ENCODE assay signal across 15 cellular contexts in genomic region chr2:177221970-177222369, GRCh38. TPM values are rescaled to one million over a fixed set of nuclear protein-coding genes. Genes with fewer than 3 reads are reported as not detected.
DNase-seq lines count a peak whose midpoint lies in the region; ATAC-seq and TF ChIP-seq lines count a peak whose summit lies in the region.
"Had no signal": no experiment of that assay in that cellular context is flagged by ENCODE, and none has a peak within 500 bp of the region (broad histone marks: within the 10 kb centered on the region; RNA-seq: fewer than 3 reads in every experiment).

No MANE protein-coding gene starts in this region.

- H2BK5ac ChIP-seq in mesenchymal stem cell (ENCODE audit: low read depth, low read length, poor library complexity, severe bottlenecking) = no peak overlapping the region

- no peak overlapping the region for H3K23ac ChIP-seq in mesenchymal stem cell (ENCODE audit: low read length in 2 of 2)

- peak overlapping the region in 5 of 7 donors; percentile 23 to 80 (median 53) for H3K27ac Mint-ChIP-seq in CD4-positive, alpha-beta memory T cell
- peak overlapping the region; percentile 1 for H3K27ac Mint-ChIP-seq in activated CD4-positive, alpha-beta memory T cell treated with anti-CD3 and anti-CD28 coated beads, Interleukin-2, amount 10 ng/mL, durations not matched to agents 7 days and 5 days

- H3K14ac ChIP-seq in mesenchymal stem cell (ENCODE audit: low read length in 2 of 2) = no peak overlapping the region

- H2AFZ ChIP-seq in mesenchymal stem cell (ENCODE audit: low read depth, low read length) = no peak overlapping the region

- no peak for TF ChIP-seq CTCF in A673 (conservative IDR thresholded peaks at IDR 0.05; ENCODE audit: low read depth, low read length)

- H3K4me1 ChIP-seq in A673 (ENCODE audit: insufficient read depth, low read length, poor library complexity, severe bottlenecking) (peaks cover 7% of the 10 kb centered on the region), mesenchymal stem cell (ENCODE audit: control insufficient read depth, insufficient read depth, low read depth, low read length) (no peaks in the 10 kb centered on the region)
- peaks cover 34% of the 10 kb centered on the region for H3K4me1 ChIP-seq in CD4-positive, alpha-beta memory T cell (ENCODE audit: insufficient read depth, low read length)

- no peaks in the 10 kb centered on the region for H3K9me3 Mint-ChIP-seq in CD4-positive, alpha-beta memory T cell
- H3K9me3 Mint-ChIP-seq in activated CD4-positive, alpha-beta memory T cell treated with anti-CD3 and anti-CD28 coated beads, Interleukin-2, amount 10 ng/mL, durations not matched to agents 7 days and 5 days = no peaks in the 10 kb centered on the region

- BruUV-seq in A673 (replicated peaks; lab: Mats Ljungman, UMichigan) = no TSS peak

- H3K27me3 ChIP-seq in A673 (replicated peaks; ENCODE audit: insufficient read depth, low read depth, low read length, poor library complexity) (no peaks in the 10 kb centered on the region), mesenchymal stem cell (ENCODE audit: control insufficient read depth in 1 of 2, insufficient read depth in 1 of 2, low read length in 2 of 2) (no peaks in the 10 kb centered on the region)
- no peaks in the 10 kb centered on the region for H3K27me3 ChIP-seq in CD4-positive, alpha-beta memory T cell (ENCODE audit: insufficient read depth, low read length)
- H3K27me3 ChIP-seq: esophagus muscularis mucosa, transverse colon had no signal

- WGBS in mesenchymal stem cell = 92% methylated on average over 2 of the region's 3 CpGs

- no peak overlapping the region for H3K18ac ChIP-seq in mesenchymal stem cell (ENCODE audit: low read depth in 1 of 2, low read length in 2 of 2)

- DNase-seq in A673 (ENCODE audit: low spot score) = no peak
- DNase-seq in CD4-positive, alpha-beta memory T cell = no peak
- no peak for DNase-seq in activated CD4-positive, alpha-beta memory T cell treated with anti-CD3 and anti-CD28 coated beads, Interleukin-2, amount 10 ng/mL, durations not matched to agents 7 days and 5 days
- DNase-seq in mesenchymal stem cell = no peak
- no peak for DNase-seq in NCI-H187 treated with DMSO at 0.1 percent for 48 hours (lab: John Stamatoyannopoulos, UW)
- no peak for DNase-seq in NCI-H2081 treated with DMSO at 0.1 percent for 48 hours (lab: John Stamatoyannopoulos, UW)
- DNase-seq in posterior vena cava (ENCODE audit: low spot score) = no peak
- DNase-seq: activated T-cell treated with anti-CD3 and anti-CD28 coated beads for 4 hours, Caco-2, left colon, NCI-H1048, NCI-H510A treated with DMSO at 0.1 percent for 48 hours, transverse colon had no signal

- H3K4me3 Mint-ChIP-seq in CD4-positive, alpha-beta memory T cell = no peak overlapping the region
- H3K4me3 Mint-ChIP-seq in activated CD4-positive, alpha-beta memory T cell treated with anti-CD3 and anti-CD28 coated beads, Interleukin-2, amount 10 ng/mL, durations not matched to agents 7 days and 5 days = no peak overlapping the region

- no peak overlapping the region for H2AK5ac ChIP-seq in mesenchymal stem cell (ENCODE audit: low read length, severe bottlenecking)

- POLR2A ChIA-PET in A673 (lab: Charles Lee; ENCODE audit: low non-redundant PET) = no interaction called here
- POLR2A ChIA-PET in CD4-positive, alpha-beta memory T cell (lab: Charles Lee; ENCODE audit: partially characterized antibody) = interaction anchor here (1.5 to 2.3 kb wide), 3 partner anchors 8 to 42 kb away, joined by 3 to 17 read pairs (median 13); partner anchors contain the start of genes HNRNPA3 and NFE2L2
- POLR2A ChIA-PET in activated CD4-positive, alpha-beta memory T cell treated with anti-CD3 and anti-CD28 coated beads, Interleukin-2, amount 10 ng/mL, durations not matched to agents 7 days and 5 days (lab: Charles Lee) = interaction anchor here (0.8 to 3.5 kb wide), 10 partner anchors 10 to 74 kb away, joined by 3 to 29 read pairs (median 6); partner anchors contain the start of genes HNRNPA3 and NFE2L2

- H3K36me3 ChIP-seq in A673 (ENCODE audit: insufficient read depth, low read length, poor library complexity, severe bottlenecking) = peaks cover 58% of the 10 kb centered on the region
- H3K36me3 ChIP-seq in CD4-positive, alpha-beta memory T cell (ENCODE audit: insufficient read depth, low read length) = peaks cover 53% of the 10 kb centered on the region
- H3K36me3 ChIP-seq in mesenchymal stem cell (ENCODE audit: control insufficient read depth in 1 of 2, insufficient read depth in 2 of 2, low read depth in 1 of 2, low read length in 2 of 2) = peaks cover 13 to 78% of the 10 kb centered on the region in 2 experiments

- peak overlapping the region; percentile 45 for H3K9ac ChIP-seq in mesenchymal stem cell (ENCODE audit: low read length)

- H2BK15ac ChIP-seq in mesenchymal stem cell (ENCODE audit: low read depth, poor library complexity, severe bottlenecking) = no peak overlapping the region

- intact Hi-C loops in A673 (cut with micrococcal nuclease; ENCODE audit: unreplicated experiment) = no loop called here
- intact Hi-C loops in CD4-positive, alpha-beta memory T cell (cut with micrococcal nuclease) = no loop called here
- intact Hi-C loops in posterior vena cava (cut with DNase I) = no loop called here

- no peak overlapping the region for H3K4me2 ChIP-seq in mesenchymal stem cell (ENCODE audit: low read length, poor library complexity, severe bottlenecking)

- ATAC-seq in HG02759 (IDR thresholded peaks at IDR 0.05; ENCODE audit: unreplicated experiment) = no peak
- ATAC-seq: left colon had no signal

- H3K79me1 ChIP-seq in mesenchymal stem cell (replicated peaks; ENCODE audit: low read length, poor library complexity, severe bottlenecking) = peaks cover 3% of the 10 kb centered on the region

- no peak overlapping the region for H3K4ac ChIP-seq in mesenchymal stem cell (ENCODE audit: low read depth in 1 of 2, low read length in 2 of 2)

- H3K36me3 Mint-ChIP-seq in CD4-positive, alpha-beta memory T cell = peaks cover 55 to 76% of the 10 kb centered on the region in 2 donors
- H3K36me3 Mint-ChIP-seq in activated CD4-positive, alpha-beta memory T cell treated with anti-CD3 and anti-CD28 coated beads, Interleukin-2, amount 10 ng/mL, durations not matched to agents 7 days and 5 days (ENCODE audit: low read depth) = peaks cover 69% of the 10 kb centered on the region

- H3K27me3 Mint-ChIP-seq in CD4-positive, alpha-beta memory T cell = no peaks in the 10 kb centered on the region
- H3K27me3 Mint-ChIP-seq in activated CD4-positive, alpha-beta memory T cell treated with anti-CD3 and anti-CD28 coated beads, Interleukin-2, amount 10 ng/mL, durations not matched to agents 7 days and 5 days = no peaks in the 10 kb centered on the region

- H3K4me3 ChIP-seq in A673 (ENCODE audit: low read depth, low read length, poor library complexity, severe bottlenecking) (no peak overlapping the region), mesenchymal stem cell (ENCODE audit: insufficient read depth in 1 of 2, low read depth in 1 of 2, low read length in 2 of 2) (no peak overlapping the region)
- H3K4me3 ChIP-seq in CD4-positive, alpha-beta memory T cell (ENCODE audit: low read length in 2 of 2) = no peak overlapping the region
- H3K4me3 ChIP-seq: esophagus muscularis mucosa, transverse colon had no signal

- H3K4me1 Mint-ChIP-seq in CD4-positive, alpha-beta memory T cell = peaks cover 21 to 55% (median 43%) of the 10 kb centered on the region in 4 donors
- peaks cover 39% of the 10 kb centered on the region for H3K4me1 Mint-ChIP-seq in activated CD4-positive, alpha-beta memory T cell treated with anti-CD3 and anti-CD28 coated beads, Interleukin-2, amount 10 ng/mL, durations not matched to agents 7 days and 5 days

- H3K9me3 ChIP-seq in A673 (ENCODE audit: low read depth, low read length, poor library complexity, severe bottlenecking) = no peaks in the 10 kb centered on the region
- no peaks in the 10 kb centered on the region for H3K9me3 ChIP-seq in CD4-positive, alpha-beta memory T cell (ENCODE audit: control insufficient read depth in 1 of 2, low read length in 2 of 2)
- H3K9me3 ChIP-seq in mesenchymal stem cell (ENCODE audit: control insufficient read depth, low read length) = no peaks in the 10 kb centered on the region
- H3K9me3 ChIP-seq: Caco-2, esophagus muscularis mucosa, transverse colon had no signal

- H2BK120ac ChIP-seq in mesenchymal stem cell (ENCODE audit: low read depth, low read length) = no peak overlapping the region

- H3K27ac ChIP-seq in A673 (ENCODE audit: low read depth, low read length, poor library complexity, severe bottlenecking) (peak overlapping the region; percentile 28), mesenchymal stem cell (ENCODE audit: low read length, poor library complexity, severe bottlenecking) (no peak overlapping the region)
- no peak overlapping the region for H3K27ac ChIP-seq in CD4-positive, alpha-beta memory T cell (ENCODE audit: low read depth, low read length)

- CTCF ChIA-PET in A673 (lab: Charles Lee) = no interaction called here
- CTCF ChIA-PET in CD4-positive, alpha-beta memory T cell (lab: Charles Lee; ENCODE audit: partially characterized antibody) = interaction anchor here (1.0 to 2.9 kb wide), 2 partner anchors 42 to 113 kb away, joined by 3 to 10 read pairs; partner anchors contain the start of gene NFE2L2
- CTCF ChIA-PET in activated CD4-positive, alpha-beta memory T cell treated with anti-CD3 and anti-CD28 coated beads, Interleukin-2, amount 10 ng/mL, durations not matched to agents 7 days and 5 days (lab: Charles Lee) = interaction anchor here (1.4 to 1.7 kb wide), 2 partner anchors 43 to 74 kb away, joined by 3 to 4 read pairs; no protein-coding TSS in a partner anchor

- no peak overlapping the region for H4K91ac ChIP-seq in mesenchymal stem cell (ENCODE audit: low read length)

- no peak overlapping the region for H4K8ac ChIP-seq in mesenchymal stem cell (ENCODE audit: low read length)

- H2BK12ac ChIP-seq in mesenchymal stem cell (ENCODE audit: low read length in 2 of 2) = no peak overlapping the region

RNA-seq across cellular contexts. Expression of gene HNRNPA3, which starts 9.4 kb away (rescaled TPM):
- total RNA-seq in A673 (2021) (454 and 462 TPM in 2 replicates), posterior vena cava (100 to 1,000 TPM; 152 to 166 TPM)
- 100 to 1,000 TPM; 172 to 175 TPM for total RNA-seq in CD4-positive, alpha-beta memory T cell
- 10 to 100 TPM; 41.1 to 64.5 TPM for polyA plus RNA-seq in CD4-positive, alpha-beta memory T cell
- total RNA-seq in activated CD4-positive, alpha-beta memory T cell treated with anti-CD3 and anti-CD28 coated beads, Interleukin-2, amount 10 ng/mL, durations not matched to agents 7 days and 5 days = 100 to 1,000 TPM; 309 to 312 TPM
- polyA plus RNA-seq in mesenchymal stem cell (2013, experiment 1 of 2) = 192 TPM
- 202 TPM for polyA plus RNA-seq in mesenchymal stem cell (2013, experiment 2 of 2)

RNA-seq across cellular contexts. Expression of gene NFE2L2, which starts 42.6 kb away (rescaled TPM):
- total RNA-seq in A673 (2021) (72.7 and 80.0 TPM in 2 replicates), posterior vena cava (10 to 100 TPM; 82.8 to 87.5 TPM)
- 10 to 100 TPM; 86.9 TPM for total RNA-seq in CD4-positive, alpha-beta memory T cell
- 10 to 100 TPM; 39.6 to 63.6 TPM for polyA plus RNA-seq in CD4-positive, alpha-beta memory T cell
- total RNA-seq in activated CD4-positive, alpha-beta memory T cell treated with anti-CD3 and anti-CD28 coated beads, Interleukin-2, amount 10 ng/mL, durations not matched to agents 7 days and 5 days = 10 to 100 TPM; 63.2 to 63.4 TPM
- 73.3 TPM for polyA plus RNA-seq in mesenchymal stem cell (2013, experiment 1 of 2)
- polyA plus RNA-seq in mesenchymal stem cell (2013, experiment 2 of 2) = 78.2 TPM
